Comparison of ENCODE assay signal across 3 cellular contexts in genomic region chr9:38023661-38024035, GRCh38.
TF ChIP-seq lines count a peak whose summit lies in the region.

No MANE protein-coding gene starts in this region.

TF ChIP-seq in SK-N-SH, 30 proteins besides CTCF, POLR2A, EP300 and RAD21:
- TF ChIP-seq MXI1 (IDR thresholded peaks at IDR 0.05; ENCODE audit: low read depth, low read length) (no peak), FOSL2 (IDR thresholded peaks at IDR 0.05; ENCODE audit: borderline replicate concordance, low read depth) (no peak), FOXM1 (IDR thresholded peaks at IDR 0.05; ENCODE audit: low read depth) (no peak), TCF12 (IDR thresholded peaks at IDR 0.05) (no peak), NRF1 (IDR thresholded peaks at IDR 0.05; ENCODE audit: low read depth, low read length) (no peak)

TF ChIP-seq in SK-N-SH treated with all-trans-retinoic acid at 6 μM for 48 hours, 23 proteins besides CTCF, POLR2A, EP300 and RAD21:
- TF ChIP-seq ESRRG (CRISPR knock-in tag; IDR thresholded peaks at IDR 0.05), result no peak
- TF ChIP-seq SNAI2 (CRISPR knock-in tag; IDR thresholded peaks at IDR 0.05), result no peak
- TF ChIP-seq RARB (CRISPR knock-in tag; IDR thresholded peaks at IDR 0.05), result no peak

TF ChIP-seq in H1, 55 proteins besides CTCF, POLR2A, EP300 and RAD21:
- TF ChIP-seq TCF12 (IDR thresholded peaks at IDR 0.05; ENCODE audit: low read depth, low read length) (no peak), SUZ12 (IDR thresholded peaks at IDR 0.05; ENCODE audit: low read length) (no peak), POU5F1 (IDR thresholded peaks at IDR 0.05; ENCODE audit: low read depth, low read length) (no peak), HDAC6 (IDR thresholded peaks at IDR 0.05; ENCODE audit: low read depth, low read length) (no peak), CHD7 (IDR thresholded peaks at IDR 0.05; ENCODE audit: insufficient replicate concordance, low read length) (no peak), MAX (IDR thresholded peaks at IDR 0.05) (no peak), CEBPB (IDR thresholded peaks at IDR 0.05; ENCODE audit: low read depth, low read length) (no peak), YY1 (IDR thresholded peaks at IDR 0.05; ENCODE audit: low read depth, low read length) (no peak), TBP (IDR thresholded peaks at IDR 0.05; ENCODE audit: low read depth, low read length) (no peak), BCL11A (IDR thresholded peaks at IDR 0.05; ENCODE audit: low read depth in 2 of 2, low read length in 2 of 2) (no peak), SP4 (IDR thresholded peaks at IDR 0.05; ENCODE audit: low read length) (no peak), SP2 (IDR thresholded peaks at IDR 0.05; ENCODE audit: low read length) (no peak)
